31 cellular contexts compared by ENCODE assay signal in the genomic region with DNA sequence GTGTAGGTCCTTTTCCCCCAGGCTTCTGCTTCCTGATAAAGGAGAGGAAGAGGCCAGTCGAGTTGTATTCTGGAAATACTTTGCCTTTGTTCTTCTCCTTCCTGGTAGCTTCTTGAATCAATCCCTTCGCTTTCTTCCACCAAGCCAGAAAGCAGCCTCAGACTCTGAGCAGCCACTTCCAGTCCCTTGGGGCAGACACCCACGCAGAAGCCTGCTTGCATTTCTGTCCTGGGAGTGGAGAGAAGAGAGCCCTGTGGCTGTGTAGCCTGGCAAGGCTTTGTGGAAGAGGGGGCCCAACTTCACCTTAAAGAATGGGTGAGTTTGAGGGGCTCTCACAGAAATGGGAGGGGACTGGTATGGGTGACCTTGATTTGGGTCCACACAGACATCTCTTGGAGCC.
"Had no signal": no experiment of that assay in that cellular context is flagged by ENCODE, and none has a peak within 500 bp of the region (broad histone marks: within the 10 kb centered on the region; RNA-seq: fewer than 3 reads in every experiment).

No MANE protein-coding gene starts in this region.

- H3K4me1 ChIP-seq: colonic mucosa, left lung, lower lobe of right lung, thyroid gland, upper lobe of right lung had no signal

- ATAC-seq: activated CD4-positive, CD25-positive, alpha-beta regulatory T cell treated with anti-CD3 and anti-CD28 coated beads, Interleukin-2, amount 50 U/mL, for 24 hours; esophagus mucosa; heart right ventricle; left lung; lower lobe of right lung; natural killer cell; sciatic nerve; stimulated activated naive CD8-positive, alpha-beta T cell treated with anti-CD3 and anti-CD28 coated beads, Interleukin-15, amount 100 ng/mL, for 72 hours; upper lobe of right lung had no signal

- H3K27ac Mint-ChIP-seq: activated T-cell treated with anti-CD3 and anti-CD28 coated beads, Interleukin-2, amount 50 U/mL, for 24 hours; natural killer cell; progenitor cell of endocrine pancreas; stimulated activated memory B cell treated with anti-CD40 and anti-IgM and Interleukin-4, amounts not matched to agents 10 μg/mL and 1 μg/mL and 100 μg/mL, for 72 hours; stimulated activated naive CD8-positive, alpha-beta T cell treated with anti-CD3 and anti-CD28 coated beads, Interleukin-15, amount 100 ng/mL, for 72 hours had no signal

- H3K4me3 ChIP-seq: cardiac muscle cell, colonic mucosa, dorsolateral prefrontal cortex, heart right ventricle, left lung, lower lobe of right lung, thyroid gland, upper lobe of right lung had no signal

- H3K9me3 Mint-ChIP-seq: activated T-cell treated with anti-CD3 and anti-CD28 coated beads, Interleukin-2, amount 50 U/mL, for 24 hours; natural killer cell; stimulated activated memory B cell treated with anti-CD40 and anti-IgM and Interleukin-4, amounts not matched to agents 10 μg/mL and 1 μg/mL and 100 μg/mL, for 72 hours; stimulated activated naive CD8-positive, alpha-beta T cell treated with anti-CD3 and anti-CD28 coated beads, Interleukin-15, amount 100 ng/mL, for 72 hours had no signal

- H3K27me3 ChIP-seq: colonic mucosa, left lung, thyroid gland, upper lobe of right lung had no signal

- H3K36me3 ChIP-seq: cardiac muscle cell, colonic mucosa, heart right ventricle, left lung, lower lobe of right lung, thyroid gland, upper lobe of right lung, WERI-Rb-1 had no signal

- H3K27ac ChIP-seq: cardiac muscle cell, colonic mucosa, dorsolateral prefrontal cortex, heart right ventricle, left lung, lower lobe of right lung, thyroid gland, upper lobe of right lung, WERI-Rb-1 had no signal

- DNase-seq: activated CD4-positive, alpha-beta T cell treated with anti-CD3 and anti-CD28 coated beads for 48 hours; activated CD4-positive, alpha-beta T cell treated with anti-CD3 and anti-CD28 coated beads, Interleukin-2, amount 50 U/mL, for 48 hours; activated CD8-positive, alpha-beta memory T cell treated with anti-CD3 and anti-CD28 coated beads for 24 hours; activated CD8-positive, alpha-beta memory T cell treated with anti-CD3 and anti-CD28 coated beads, Interleukin-2, amount 50 U/mL, for 4 hours; activated gamma-delta T cell treated with Interleukin-2 at 50 U/mL for 16 hours; activated naive CD4-positive, alpha-beta T cell treated with anti-CD3 and anti-CD28 coated beads, Interleukin-2, amount 50 U/mL, for 16 hours; activated T-cell treated with anti-CD3 and anti-CD28 coated beads, Interleukin-2, amount 50 U/mL, for 24 hours; cerebellar nuclear complex; colonic mucosa; dorsolateral prefrontal cortex; effector memory CD4-positive, alpha-beta T cell; foreskin melanocyte; left lung; lower lobe of right lung; mesendoderm; natural killer cell; small intestine; stimulated activated CD4-positive, alpha-beta T cell treated with anti-CD3 and anti-CD28 coated beads, Interleukin-4, amount 100 ng/mL, for 4 hours; stimulated activated CD8-positive, alpha-beta memory T cell treated with anti-CD3 and anti-CD28 coated beads, Interleukin-4, amount 100 ng/mL, for 48 hours; stimulated activated naive CD8-positive, alpha-beta T cell treated with anti-CD3 and anti-CD28 coated beads, Interleukin-15, amount 100 ng/mL, for 72 hours; substantia nigra; thyroid gland; upper lobe of right lung; WERI-Rb-1 had no signal

- H3K4me3 Mint-ChIP-seq: activated T-cell treated with anti-CD3 and anti-CD28 coated beads, Interleukin-2, amount 50 U/mL, for 24 hours; natural killer cell; stimulated activated memory B cell treated with anti-CD40 and anti-IgM and Interleukin-4, amounts not matched to agents 10 μg/mL and 1 μg/mL and 100 μg/mL, for 72 hours; stimulated activated naive CD8-positive, alpha-beta T cell treated with anti-CD3 and anti-CD28 coated beads, Interleukin-15, amount 100 ng/mL, for 72 hours had no signal

- H3K9me3 ChIP-seq: colonic mucosa, heart right ventricle, left lung, lower lobe of right lung, thyroid gland, upper lobe of right lung had no signal

- H3K4me1 Mint-ChIP-seq: natural killer cell; stimulated activated memory B cell treated with anti-CD40 and anti-IgM and Interleukin-4, amounts not matched to agents 10 μg/mL and 1 μg/mL and 100 μg/mL, for 72 hours; stimulated activated naive CD8-positive, alpha-beta T cell treated with anti-CD3 and anti-CD28 coated beads, Interleukin-15, amount 100 ng/mL, for 72 hours had no signal

- H3K27me3 Mint-ChIP-seq: activated T-cell treated with anti-CD3 and anti-CD28 coated beads, Interleukin-2, amount 50 U/mL, for 24 hours; progenitor cell of endocrine pancreas; stimulated activated memory B cell treated with anti-CD40 and anti-IgM and Interleukin-4, amounts not matched to agents 10 μg/mL and 1 μg/mL and 100 μg/mL, for 72 hours; stimulated activated naive CD8-positive, alpha-beta T cell treated with anti-CD3 and anti-CD28 coated beads, Interleukin-15, amount 100 ng/mL, for 72 hours had no signal

- H3K36me3 Mint-ChIP-seq: natural killer cell; stimulated activated memory B cell treated with anti-CD40 and anti-IgM and Interleukin-4, amounts not matched to agents 10 μg/mL and 1 μg/mL and 100 μg/mL, for 72 hours had no signal
